23 cellular contexts compared by ENCODE assay signal in genomic region chr9:95285307-95285706, GRCh38.
"Had no signal": no experiment of that assay in that cellular context is flagged by ENCODE, and none has a peak within 500 bp of the region (broad histone marks: within the 10 kb centered on the region; RNA-seq: fewer than 3 reads in every experiment).

No MANE protein-coding gene starts in this region.

- H3K9me3 ChIP-seq: SJSA1 had no signal

- H3K4me2 ChIP-seq: SK-N-SH had no signal

- H3K4me3 ChIP-seq: MG63, SJSA1 had no signal

- DNase-seq: Karpas-422, KG1, MG63, NCI-H1092, NCI-H1105 treated with DMSO at 0.1 percent for 48 hours, NCI-H1417 treated with DMSO at 0.1 percent for 48 hours, NCI-H146, NCI-H187, NCI-H2029, NCI-H2081 treated with DMSO at 0.1 percent for 48 hours, NCI-H2171, NCI-H226, NCI-H446, NCI-H510A, NCI-H524 treated with DMSO at 0.1 percent for 48 hours, NCI-H69, NCI-H774, Right ventricle myocardium superior, RPMI8226, SIG-M5, SK-N-SH, T-helper 1 cell had no signal

- H3K27ac ChIP-seq: SJSA1 had no signal

- H3K9ac ChIP-seq: SK-N-SH had no signal

- H3K27me3 ChIP-seq: MG63, SJSA1 had no signal

- H3K36me3 ChIP-seq: MG63, SJSA1 had no signal
